16 cellular contexts compared by ENCODE assay signal in the genomic region with DNA sequence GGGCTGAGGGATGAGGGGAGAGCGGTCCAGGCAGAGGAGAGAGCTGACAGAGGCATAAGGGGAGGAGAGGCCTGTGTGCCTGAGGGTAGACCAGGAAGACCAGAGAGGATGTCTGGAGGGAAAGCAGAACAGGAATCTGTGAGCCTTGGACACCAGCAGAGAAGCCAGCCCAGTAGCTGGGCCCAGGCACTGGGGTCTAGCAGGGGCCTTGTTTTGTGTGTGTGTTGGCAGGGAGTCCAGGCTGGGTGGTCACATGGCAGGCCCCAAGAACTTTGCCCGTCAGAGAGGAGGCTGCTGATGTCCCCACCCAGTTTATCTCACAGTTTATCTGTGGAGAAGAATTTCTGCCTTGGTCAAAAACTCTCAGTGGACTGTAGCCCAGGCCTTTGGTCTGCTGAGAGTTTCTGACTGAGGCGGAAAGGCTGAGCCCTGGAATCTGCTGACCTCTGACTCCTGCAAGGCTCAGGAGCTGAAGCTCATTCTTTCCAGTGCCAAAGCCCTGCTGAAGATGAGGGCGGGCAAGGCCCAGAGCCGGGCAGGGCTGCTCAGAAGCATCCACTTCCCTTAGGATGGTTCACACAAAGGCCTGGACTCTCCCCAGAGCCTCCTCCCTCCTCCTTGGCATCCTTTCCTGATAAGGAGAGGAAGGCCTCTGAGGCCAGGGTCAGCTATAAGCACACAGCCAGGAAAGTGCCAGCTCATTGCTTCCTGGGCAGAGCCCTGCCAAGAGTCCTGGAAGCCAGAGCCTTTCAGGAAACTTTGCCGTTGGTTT. TPM values are rescaled to one million over a fixed set of nuclear protein-coding genes. Genes with fewer than 3 reads are reported as not detected.
A peak's percentile ranks its signal among the peaks of the same experiment; 100 is the strongest.
DNase-seq lines count a peak whose midpoint lies in the region; ATAC-seq and TF ChIP-seq lines count a peak whose summit lies in the region.
"Had no signal": no experiment of that assay in that cellular context is flagged by ENCODE, and none has a peak within 500 bp of the region (broad histone marks: within the 10 kb centered on the region; RNA-seq: fewer than 3 reads in every experiment).

No MANE protein-coding gene starts in this region.

- H3K27ac Mint-ChIP-seq in stimulated activated effector memory CD8-positive, alpha-beta T cell treated with anti-CD3 and anti-CD28 coated beads, Interleukin-12 subunit alpha, Interleukin-12 subunit beta, amount 100 ng/mL, for 72 hours, result no peak overlapping the region
- no peak overlapping the region for H3K27ac Mint-ChIP-seq in immature natural killer cell

- no peak overlapping the region for H3K4me3 ChIP-seq in esophagus muscularis mucosa
- H3K4me3 ChIP-seq in liver (ENCODE audit: low read depth in 1 of 3, low read length in 3 of 3), result no peak overlapping the region
- H3K4me3 ChIP-seq: SK-N-MC had no signal

- peaks cover 0 to 2% (median 2%) of the 10 kb centered on the region in 3 donors for H3K27me3 Mint-ChIP-seq in immature natural killer cell (ENCODE audit: low read depth in 3 of 3)

- TF ChIP-seq EP300 in esophagus muscularis mucosa (IDR thresholded peaks at IDR 0.05), result no peak

- H3K27ac ChIP-seq in esophagus muscularis mucosa (replicated peaks in 1 of 4), result peak overlapping the region in 3 of 4 donors; percentile 38 to 65 (median 44)
- H3K27ac ChIP-seq in liver (ENCODE audit: low read depth in 1 of 2, low read length in 2 of 2), result no peak overlapping the region
- H3K27ac ChIP-seq: SK-N-MC had no signal

- no peak overlapping the region for H3K4me3 Mint-ChIP-seq in stimulated activated effector memory CD8-positive, alpha-beta T cell treated with anti-CD3 and anti-CD28 coated beads, Interleukin-12 subunit alpha, Interleukin-12 subunit beta, amount 100 ng/mL, for 72 hours
- no peak overlapping the region for H3K4me3 Mint-ChIP-seq in immature natural killer cell
- H3K4me3 Mint-ChIP-seq: H9 had no signal

- H3K9me3 Mint-ChIP-seq in stimulated activated effector memory CD8-positive, alpha-beta T cell treated with anti-CD3 and anti-CD28 coated beads, Interleukin-12 subunit alpha, Interleukin-12 subunit beta, amount 100 ng/mL, for 72 hours, result no peaks in the 10 kb centered on the region
- no peaks in the 10 kb centered on the region for H3K9me3 Mint-ChIP-seq in immature natural killer cell

- 92% methylated on average over 3 of the region's 6 CpGs for WGBS in esophagus muscularis mucosa
- 79% methylated on average over 6 of the region's 6 CpGs for WGBS in liver

- H3K9ac ChIP-seq in liver (ENCODE audit: low read depth in 1 of 2, low read length in 2 of 2), result no peak overlapping the region

- H3K36me3 ChIP-seq in esophagus muscularis mucosa, result no peaks in the 10 kb centered on the region
- H3K36me3 ChIP-seq in liver (ENCODE audit: control insufficient read depth in 4 of 4, insufficient read depth in 3 of 4, low read depth in 1 of 4, low read length in 3 of 4), result no peaks in the 10 kb centered on the region

- H3K27me3 ChIP-seq in esophagus muscularis mucosa (no peaks in the 10 kb centered on the region), liver (ENCODE audit: control insufficient read depth in 4 of 4, insufficient read depth in 4 of 4, low read length in 3 of 4) (no peaks in the 10 kb centered on the region)

- intact Hi-C loops in esophagus muscularis mucosa (cut with DNase I), result no loop called here

- no peaks in the 10 kb centered on the region for H3K36me3 Mint-ChIP-seq in stimulated activated effector memory CD8-positive, alpha-beta T cell treated with anti-CD3 and anti-CD28 coated beads, Interleukin-12 subunit alpha, Interleukin-12 subunit beta, amount 100 ng/mL, for 72 hours
- H3K36me3 Mint-ChIP-seq in immature natural killer cell, result no peaks in the 10 kb centered on the region

- H3K4me1 Mint-ChIP-seq in stimulated activated effector memory CD8-positive, alpha-beta T cell treated with anti-CD3 and anti-CD28 coated beads, Interleukin-12 subunit alpha, Interleukin-12 subunit beta, amount 100 ng/mL, for 72 hours, result no peaks in the 10 kb centered on the region
- no peaks in the 10 kb centered on the region for H3K4me1 Mint-ChIP-seq in immature natural killer cell

- H3K9me3 ChIP-seq in esophagus muscularis mucosa (no peaks in the 10 kb centered on the region), liver (ENCODE audit: control insufficient read depth in 4 of 4, low read length in 3 of 4) (no peaks in the 10 kb centered on the region)

- DNase-seq in NCI-H226 (peak; percentile 92), esophagus muscularis mucosa (ENCODE audit: extremely low spot score) (peak; percentile 82), immature natural killer cell (no peak), Kasumi-1 (lab: John Stamatoyannopoulos, UW) (no peak), DMS114 treated with DMSO at 0.1 percent for 48 hours (lab: John Stamatoyannopoulos, UW; ENCODE audit: unreplicated experiment) (no peak)
- no peak for DNase-seq in stimulated activated effector memory CD8-positive, alpha-beta T cell treated with anti-CD3 and anti-CD28 coated beads, Interleukin-12 subunit alpha, Interleukin-12 subunit beta, amount 100 ng/mL, for 72 hours (ENCODE audit: low spot score in 2 of 2)
- DNase-seq: activated CD4-positive, alpha-beta T cell treated with anti-CD3 and anti-CD28 coated beads, Interleukin-2, amount 50 U/mL, for 4 hours; activated effector memory CD4-positive, alpha-beta T cell treated with anti-CD3 and anti-CD28 coated beads, Interleukin-2, amount 50 U/mL, for 16 hours; DMS79; H9; NCI-H1105 treated with DMSO at 0.1 percent for 48 hours; NCI-H2227 treated with DMSO at 0.1 percent for 48 hours had no signal

- no peak for TF ChIP-seq POLR2A in esophagus muscularis mucosa (IDR thresholded peaks at IDR 0.05; ENCODE audit: low read depth)

- TF ChIP-seq CTCF in esophagus muscularis mucosa (IDR thresholded peaks at IDR 0.05), result no peak
- TF ChIP-seq CTCF in liver (IDR thresholded peaks at IDR 0.05; ENCODE audit: low read depth, low read length, missing input control), result no peak

- TF ChIP-seq RAD21 in liver (IDR thresholded peaks at IDR 0.05), result no peak

- ATAC-seq in stimulated activated effector memory CD8-positive, alpha-beta T cell treated with anti-CD3 and anti-CD28 coated beads, Interleukin-12 subunit alpha, Interleukin-12 subunit beta, amount 100 ng/mL, for 72 hours, result peak; percentile 27
- no peak for ATAC-seq in GM19455 (IDR thresholded peaks at IDR 0.05; ENCODE audit: unreplicated experiment)

- H3K4me1 ChIP-seq in esophagus muscularis mucosa, result peaks cover 0 to 16% (median 11%) of the 10 kb centered on the region in 4 donors
- H3K4me1 ChIP-seq in liver (ENCODE audit: control insufficient read depth in 4 of 4, insufficient read depth in 4 of 4, low read length in 3 of 4), result no peaks in the 10 kb centered on the region

TF ChIP-seq in liver, 16 proteins besides CTCF, POLR2A, EP300 and RAD21:
- TF ChIP-seq RXRA (IDR thresholded peaks at IDR 0.05) (no peak), NR2F2 (IDR thresholded peaks at IDR 0.05) (peak; percentile 92), SP1 (IDR thresholded peaks at IDR 0.05) (no peak)

RNA-seq across cellular contexts. Expression of a gene that starts 37.0 kb away (rescaled TPM):
- 10 to 100 TPM in 3 of 4 donors, 1 to 10 TPM in 1; 8.3 to 17.6 (median 13.8) TPM for total RNA-seq in esophagus muscularis mucosa
- 1 to 10 TPM in 1 of 2 donors, under 1 TPM in 1; 0.56 to 2.6 TPM for total RNA-seq in liver
- 1 to 10 TPM; 1.8 to 3.1 TPM for polyA plus RNA-seq in liver
- not detected for polyA plus RNA-seq in immature natural killer cell
- polyA plus RNA-seq: neural cell had no signal

Comparison
In these comparisons a context has a peak if more than half of its experiments do, and no peak if none do; other contexts are left out.
1. DNase-seq: peak in NCI-H226 (single experiment) and esophagus muscularis mucosa (single experiment); none in stimulated activated effector memory CD8-positive, alpha-beta T cell treated with anti-CD3 and anti-CD28 coated beads, Interleukin-12 subunit alpha, Interleukin-12 subunit beta, amount 100 ng/mL, for 72 hours (0 of 2), immature natural killer cell (0 of 3), Kasumi-1 (0 of 2) and DMS114 treated with DMSO at 0.1 percent for 48 hours (single experiment).
2. H3K27ac ChIP-seq: peak in esophagus muscularis mucosa (3 of 4); none in liver (0 of 2).